ENCODE assay signal across 1 cellular context in the genomic region with DNA sequence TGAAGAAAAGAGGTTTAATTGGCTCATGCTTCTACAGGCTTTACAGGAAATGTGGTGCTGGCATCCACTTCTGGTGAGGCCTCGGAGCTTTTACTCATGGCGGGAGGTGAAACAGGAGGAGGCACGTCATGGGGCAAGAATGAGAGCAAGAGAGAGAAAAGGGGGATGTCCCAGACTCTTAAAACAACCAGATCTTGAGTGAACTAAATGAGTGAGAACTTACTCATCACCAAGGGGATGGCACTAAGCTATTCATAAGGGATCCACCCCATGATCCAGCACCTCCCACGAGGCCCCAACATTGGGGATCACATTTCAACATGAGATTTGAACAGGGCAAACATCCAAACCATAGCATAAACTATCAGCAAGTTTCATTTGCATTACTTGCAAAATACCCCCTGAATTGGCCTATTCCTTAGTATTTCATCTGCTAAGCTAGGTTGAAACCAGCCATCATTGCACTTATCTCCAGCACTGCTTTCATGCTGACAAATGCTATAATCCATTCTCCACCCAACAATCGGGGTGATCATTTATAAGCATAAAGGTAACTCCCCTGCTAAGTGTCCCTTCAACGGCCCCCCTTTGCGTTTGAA.
TF ChIP-seq lines count a peak whose summit lies in the region.

No MANE protein-coding gene starts in this region.

TF ChIP-seq in HepG2, 621 proteins besides CTCF, POLR2A, EP300 and RAD21 (continued from another document):
- TF ChIP-seq, protein P1, sequence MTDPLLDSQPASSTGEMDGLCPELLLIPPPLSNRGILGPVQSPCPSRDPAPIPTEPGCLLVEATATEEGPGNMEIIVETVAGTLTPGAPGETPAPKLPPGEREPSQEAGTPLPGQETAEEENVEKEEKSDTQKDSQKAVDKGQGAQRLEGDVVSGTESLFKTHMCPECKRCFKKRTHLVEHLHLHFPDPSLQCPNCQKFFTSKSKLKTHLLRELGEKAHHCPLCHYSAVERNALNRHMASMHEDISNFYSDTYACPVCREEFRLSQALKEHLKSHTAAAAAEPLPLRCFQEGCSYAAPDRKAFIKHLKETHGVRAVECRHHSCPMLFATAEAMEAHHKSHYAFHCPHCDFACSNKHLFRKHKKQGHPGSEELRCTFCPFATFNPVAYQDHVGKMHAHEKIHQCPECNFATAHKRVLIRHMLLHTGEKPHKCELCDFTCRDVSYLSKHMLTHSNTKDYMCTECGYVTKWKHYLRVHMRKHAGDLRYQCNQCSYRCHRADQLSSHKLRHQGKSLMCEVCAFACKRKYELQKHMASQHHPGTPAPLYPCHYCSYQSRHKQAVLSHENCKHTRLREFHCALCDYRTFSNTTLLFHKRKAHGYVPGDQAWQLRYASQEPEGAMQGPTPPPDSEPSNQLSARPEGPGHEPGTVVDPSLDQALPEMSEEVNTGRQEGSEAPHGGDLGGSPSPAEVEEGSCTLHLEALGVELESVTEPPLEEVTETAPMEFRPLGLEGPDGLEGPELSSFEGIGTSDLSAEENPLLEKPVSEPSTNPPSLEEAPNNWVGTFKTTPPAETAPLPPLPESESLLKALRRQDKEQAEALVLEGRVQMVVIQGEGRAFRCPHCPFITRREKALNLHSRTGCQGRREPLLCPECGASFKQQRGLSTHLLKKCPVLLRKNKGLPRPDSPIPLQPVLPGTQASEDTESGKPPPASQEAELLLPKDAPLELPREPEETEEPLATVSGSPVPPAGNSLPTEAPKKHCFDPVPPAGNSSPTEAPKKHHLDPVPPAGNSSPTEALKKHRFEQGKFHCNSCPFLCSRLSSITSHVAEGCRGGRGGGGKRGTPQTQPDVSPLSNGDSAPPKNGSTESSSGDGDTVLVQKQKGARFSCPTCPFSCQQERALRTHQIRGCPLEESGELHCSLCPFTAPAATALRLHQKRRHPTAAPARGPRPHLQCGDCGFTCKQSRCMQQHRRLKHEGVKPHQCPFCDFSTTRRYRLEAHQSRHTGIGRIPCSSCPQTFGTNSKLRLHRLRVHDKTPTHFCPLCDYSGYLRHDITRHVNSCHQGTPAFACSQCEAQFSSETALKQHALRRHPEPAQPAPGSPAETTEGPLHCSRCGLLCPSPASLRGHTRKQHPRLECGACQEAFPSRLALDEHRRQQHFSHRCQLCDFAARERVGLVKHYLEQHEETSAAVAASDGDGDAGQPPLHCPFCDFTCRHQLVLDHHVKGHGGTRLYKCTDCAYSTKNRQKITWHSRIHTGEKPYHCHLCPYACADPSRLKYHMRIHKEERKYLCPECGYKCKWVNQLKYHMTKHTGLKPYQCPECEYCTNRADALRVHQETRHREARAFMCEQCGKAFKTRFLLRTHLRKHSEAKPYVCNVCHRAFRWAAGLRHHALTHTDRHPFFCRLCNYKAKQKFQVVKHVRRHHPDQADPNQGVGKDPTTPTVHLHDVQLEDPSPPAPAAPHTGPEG (CRISPR knock-in tag; IDR thresholded peaks at IDR 0.05): no peak
- TF ChIP-seq, protein P2, sequence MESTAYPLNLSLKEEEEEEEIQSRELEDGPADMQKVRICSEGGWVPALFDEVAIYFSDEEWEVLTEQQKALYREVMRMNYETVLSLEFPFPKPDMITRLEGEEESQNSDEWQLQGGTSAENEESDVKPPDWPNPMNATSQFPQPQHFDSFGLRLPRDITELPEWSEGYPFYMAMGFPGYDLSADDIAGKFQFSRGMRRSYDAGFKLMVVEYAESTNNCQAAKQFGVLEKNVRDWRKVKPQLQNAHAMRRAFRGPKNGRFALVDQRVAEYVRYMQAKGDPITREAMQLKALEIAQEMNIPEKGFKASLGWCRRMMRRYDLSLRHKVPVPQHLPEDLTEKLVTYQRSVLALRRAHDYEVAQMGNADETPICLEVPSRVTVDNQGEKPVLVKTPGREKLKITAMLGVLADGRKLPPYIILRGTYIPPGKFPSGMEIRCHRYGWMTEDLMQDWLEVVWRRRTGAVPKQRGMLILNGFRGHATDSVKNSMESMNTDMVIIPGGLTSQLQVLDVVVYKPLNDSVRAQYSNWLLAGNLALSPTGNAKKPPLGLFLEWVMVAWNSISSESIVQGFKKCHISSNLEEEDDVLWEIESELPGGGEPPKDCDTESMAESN (CRISPR knock-in tag; conservative IDR thresholded peaks at IDR 0.05): no peak
- TF ChIP-seq, protein P3, sequence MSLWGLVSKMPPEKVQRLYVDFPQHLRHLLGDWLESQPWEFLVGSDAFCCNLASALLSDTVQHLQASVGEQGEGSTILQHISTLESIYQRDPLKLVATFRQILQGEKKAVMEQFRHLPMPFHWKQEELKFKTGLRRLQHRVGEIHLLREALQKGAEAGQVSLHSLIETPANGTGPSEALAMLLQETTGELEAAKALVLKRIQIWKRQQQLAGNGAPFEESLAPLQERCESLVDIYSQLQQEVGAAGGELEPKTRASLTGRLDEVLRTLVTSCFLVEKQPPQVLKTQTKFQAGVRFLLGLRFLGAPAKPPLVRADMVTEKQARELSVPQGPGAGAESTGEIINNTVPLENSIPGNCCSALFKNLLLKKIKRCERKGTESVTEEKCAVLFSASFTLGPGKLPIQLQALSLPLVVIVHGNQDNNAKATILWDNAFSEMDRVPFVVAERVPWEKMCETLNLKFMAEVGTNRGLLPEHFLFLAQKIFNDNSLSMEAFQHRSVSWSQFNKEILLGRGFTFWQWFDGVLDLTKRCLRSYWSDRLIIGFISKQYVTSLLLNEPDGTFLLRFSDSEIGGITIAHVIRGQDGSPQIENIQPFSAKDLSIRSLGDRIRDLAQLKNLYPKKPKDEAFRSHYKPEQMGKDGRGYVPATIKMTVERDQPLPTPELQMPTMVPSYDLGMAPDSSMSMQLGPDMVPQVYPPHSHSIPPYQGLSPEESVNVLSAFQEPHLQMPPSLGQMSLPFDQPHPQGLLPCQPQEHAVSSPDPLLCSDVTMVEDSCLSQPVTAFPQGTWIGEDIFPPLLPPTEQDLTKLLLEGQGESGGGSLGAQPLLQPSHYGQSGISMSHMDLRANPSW (CRISPR knock-in tag; IDR thresholded peaks at IDR 0.05; ENCODE audit: borderline replicate concordance): no peak
- TF ChIP-seq ZNF253 (CRISPR knock-in tag; IDR thresholded peaks at IDR 0.05; ENCODE audit: borderline replicate concordance) (no peak), PHF5A (CRISPR knock-in tag; IDR thresholded peaks at IDR 0.05; ENCODE audit: low read depth, unreplicated experiment) (no peak), ZKSCAN5 (CRISPR knock-in tag; IDR thresholded peaks at IDR 0.05) (no peak), ZSCAN22 (CRISPR knock-in tag; IDR thresholded peaks at IDR 0.05) (no peak), ZNF766 (CRISPR knock-in tag; IDR thresholded peaks at IDR 0.05; ENCODE audit: borderline replicate concordance) (no peak), ZNF572 (CRISPR knock-in tag; IDR thresholded peaks at IDR 0.05) (no peak), PLRG1 (conservative IDR thresholded peaks at IDR 0.05) (no peak), RXRA (CRISPR knock-in tag; IDR thresholded peaks at IDR 0.05) (no peak), ZMAT3 (CRISPR knock-in tag; conservative IDR thresholded peaks at IDR 0.05) (no peak), DNMT1 (CRISPR knock-in tag; IDR thresholded peaks at IDR 0.05) (no peak), RFX1 (IDR thresholded peaks at IDR 0.05) (no peak)
- TF ChIP-seq, protein P4, sequence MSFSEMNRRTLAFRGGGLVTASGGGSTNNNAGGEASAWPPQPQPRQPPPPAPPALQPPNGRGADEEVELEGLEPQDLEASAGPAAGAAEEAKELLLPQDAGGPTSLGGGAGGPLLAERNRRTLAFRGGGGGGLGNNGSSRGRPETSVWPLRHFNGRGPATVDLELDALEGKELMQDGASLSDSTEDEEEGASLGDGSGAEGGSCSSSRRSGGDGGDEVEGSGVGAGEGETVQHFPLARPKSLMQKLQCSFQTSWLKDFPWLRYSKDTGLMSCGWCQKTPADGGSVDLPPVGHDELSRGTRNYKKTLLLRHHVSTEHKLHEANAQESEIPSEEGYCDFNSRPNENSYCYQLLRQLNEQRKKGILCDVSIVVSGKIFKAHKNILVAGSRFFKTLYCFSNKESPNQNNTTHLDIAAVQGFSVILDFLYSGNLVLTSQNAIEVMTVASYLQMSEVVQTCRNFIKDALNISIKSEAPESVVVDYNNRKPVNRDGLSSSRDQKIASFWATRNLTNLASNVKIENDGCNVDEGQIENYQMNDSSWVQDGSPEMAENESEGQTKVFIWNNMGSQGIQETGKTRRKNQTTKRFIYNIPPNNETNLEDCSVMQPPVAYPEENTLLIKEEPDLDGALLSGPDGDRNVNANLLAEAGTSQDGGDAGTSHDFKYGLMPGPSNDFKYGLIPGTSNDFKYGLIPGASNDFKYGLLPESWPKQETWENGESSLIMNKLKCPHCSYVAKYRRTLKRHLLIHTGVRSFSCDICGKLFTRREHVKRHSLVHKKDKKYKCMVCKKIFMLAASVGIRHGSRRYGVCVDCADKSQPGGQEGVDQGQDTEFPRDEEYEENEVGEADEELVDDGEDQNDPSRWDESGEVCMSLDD (CRISPR knock-in tag; IDR thresholded peaks at IDR 0.05; ENCODE audit: borderline replicate concordance): no peak
- TF ChIP-seq, protein P5, sequence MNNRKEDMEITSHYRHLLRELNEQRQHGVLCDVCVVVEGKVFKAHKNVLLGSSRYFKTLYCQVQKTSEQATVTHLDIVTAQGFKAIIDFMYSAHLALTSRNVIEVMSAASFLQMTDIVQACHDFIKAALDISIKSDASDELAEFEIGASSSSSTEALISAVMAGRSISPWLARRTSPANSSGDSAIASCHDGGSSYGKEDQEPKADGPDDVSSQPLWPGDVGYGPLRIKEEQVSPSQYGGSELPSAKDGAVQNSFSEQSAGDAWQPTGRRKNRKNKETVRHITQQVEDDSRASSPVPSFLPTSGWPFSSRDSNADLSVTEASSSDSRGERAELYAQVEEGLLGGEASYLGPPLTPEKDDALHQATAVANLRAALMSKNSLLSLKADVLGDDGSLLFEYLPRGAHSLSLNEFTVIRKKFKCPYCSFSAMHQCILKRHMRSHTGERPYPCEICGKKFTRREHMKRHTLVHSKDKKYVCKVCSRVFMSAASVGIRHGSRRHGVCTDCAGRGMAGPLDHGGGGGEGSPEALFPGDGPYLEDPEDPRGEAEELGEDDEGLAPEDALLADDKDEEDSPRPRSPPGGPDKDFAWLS (CRISPR knock-in tag; IDR thresholded peaks at IDR 0.05; ENCODE audit: borderline replicate concordance): no peak
- TF ChIP-seq, protein P6, sequence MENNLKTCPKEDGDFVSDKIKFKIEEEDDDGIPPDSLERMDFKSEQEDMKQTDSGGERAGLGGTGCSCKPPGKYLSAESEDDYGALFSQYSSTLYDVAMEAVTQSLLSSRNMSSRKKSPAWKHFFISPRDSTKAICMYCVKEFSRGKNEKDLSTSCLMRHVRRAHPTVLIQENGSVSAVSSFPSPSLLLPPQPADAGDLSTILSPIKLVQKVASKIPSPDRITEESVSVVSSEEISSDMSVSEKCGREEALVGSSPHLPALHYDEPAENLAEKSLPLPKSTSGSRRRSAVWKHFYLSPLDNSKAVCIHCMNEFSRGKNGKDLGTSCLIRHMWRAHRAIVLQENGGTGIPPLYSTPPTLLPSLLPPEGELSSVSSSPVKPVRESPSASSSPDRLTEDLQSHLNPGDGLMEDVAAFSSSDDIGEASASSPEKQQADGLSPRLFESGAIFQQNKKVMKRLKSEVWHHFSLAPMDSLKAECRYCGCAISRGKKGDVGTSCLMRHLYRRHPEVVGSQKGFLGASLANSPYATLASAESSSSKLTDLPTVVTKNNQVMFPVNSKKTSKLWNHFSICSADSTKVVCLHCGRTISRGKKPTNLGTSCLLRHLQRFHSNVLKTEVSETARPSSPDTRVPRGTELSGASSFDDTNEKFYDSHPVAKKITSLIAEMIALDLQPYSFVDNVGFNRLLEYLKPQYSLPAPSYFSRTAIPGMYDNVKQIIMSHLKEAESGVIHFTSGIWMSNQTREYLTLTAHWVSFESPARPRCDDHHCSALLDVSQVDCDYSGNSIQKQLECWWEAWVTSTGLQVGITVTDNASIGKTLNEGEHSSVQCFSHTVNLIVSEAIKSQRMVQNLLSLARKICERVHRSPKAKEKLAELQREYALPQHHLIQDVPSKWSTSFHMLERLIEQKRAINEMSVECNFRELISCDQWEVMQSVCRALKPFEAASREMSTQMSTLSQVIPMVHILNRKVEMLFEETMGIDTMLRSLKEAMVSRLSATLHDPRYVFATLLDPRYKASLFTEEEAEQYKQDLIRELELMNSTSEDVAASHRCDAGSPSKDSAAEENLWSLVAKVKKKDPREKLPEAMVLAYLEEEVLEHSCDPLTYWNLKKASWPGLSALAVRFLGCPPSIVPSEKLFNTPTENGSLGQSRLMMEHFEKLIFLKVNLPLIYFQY (CRISPR knock-in tag; IDR thresholded peaks at IDR 0.05; ENCODE audit: borderline replicate concordance): no peak
- TF ChIP-seq, protein P7, sequence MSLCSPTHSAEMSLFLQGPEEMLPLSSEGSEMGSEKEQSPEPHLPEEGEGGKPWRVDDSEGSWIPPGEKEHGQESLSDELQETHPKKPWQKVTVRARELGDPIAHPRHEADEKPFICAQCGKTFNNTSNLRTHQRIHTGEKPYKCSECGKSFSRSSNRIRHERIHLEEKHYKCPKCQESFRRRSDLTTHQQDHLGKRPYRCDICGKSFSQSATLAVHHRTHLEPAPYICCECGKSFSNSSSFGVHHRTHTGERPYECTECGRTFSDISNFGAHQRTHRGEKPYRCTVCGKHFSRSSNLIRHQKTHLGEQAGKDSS (CRISPR knock-in tag; IDR thresholded peaks at IDR 0.05; ENCODE audit: borderline replicate concordance, low read depth): no peak
TF ChIP-seq in HepG2: peak in this region for 0.
